11 cellular contexts compared by ENCODE assay signal in genomic region chr3:196111939-196112386, GRCh38. TPM values are rescaled to one million over a fixed set of nuclear protein-coding genes. Genes with fewer than 3 reads are reported as not detected.
DNase-seq lines count a peak whose midpoint lies in the region; ATAC-seq and TF ChIP-seq lines count a peak whose summit lies in the region.
"Had no signal": no experiment of that assay in that cellular context is flagged by ENCODE, and none has a peak within 500 bp of the region (broad histone marks: within the 10 kb centered on the region; RNA-seq: fewer than 3 reads in every experiment).

No MANE protein-coding gene starts in this region.

- H4K20me1 ChIP-seq in DOHH2 (ENCODE audit: control insufficient read depth, insufficient read depth, low read depth, low read length): no peaks in the 10 kb centered on the region

- H3K79me2 ChIP-seq in DOHH2 (ENCODE audit: control insufficient read depth, low read length): no peaks in the 10 kb centered on the region

- 0 out of 2 replicates have a peak, but pooled peaks cover 3% of the 10 kb centered on the region for H3F3A ChIP-seq in DOHH2 (ENCODE audit: control insufficient read depth, insufficient read depth)

- peak overlapping the region; percentile 71 for H3K27ac Mint-ChIP-seq in activated CD8-positive, alpha-beta T cell treated with anti-CD3 and anti-CD28 coated beads for 36 hours
- peak overlapping the region in 8 of 10 donors; percentile 4 to 85 (median 50) for H3K27ac Mint-ChIP-seq in naive thymus-derived CD8-positive, alpha-beta T cell

- POLR2A ChIA-PET in activated CD8-positive, alpha-beta T cell treated with anti-CD3 and anti-CD28 coated beads for 36 hours (lab: Charles Lee): interaction anchor here (0.7 to 1.2 kb wide), 5 partner anchors 20 to 201 kb away, joined by 3 to 4 read pairs (median 3); no protein-coding TSS in a partner anchor
- POLR2A ChIA-PET in naive thymus-derived CD8-positive, alpha-beta T cell (lab: Charles Lee): interaction anchor here (0.7 kb wide), 1 partner anchor 48 kb away, joined by 4 read pairs; no protein-coding TSS in a partner anchor

- peak; percentile 59 for ATAC-seq in HG02610 (IDR thresholded peaks at IDR 0.05; ENCODE audit: unreplicated experiment)
- peak; percentile 89 for ATAC-seq in activated CD8-positive, alpha-beta T cell treated with anti-CD3 and anti-CD28 coated beads for 36 hours
- peak; percentile 86 to 90 for ATAC-seq in naive thymus-derived CD8-positive, alpha-beta T cell
- ATAC-seq in body of pancreas: no peak

- H3K4me1 ChIP-seq in DOHH2 (ENCODE audit: control insufficient read depth, low read length) (peaks cover 36% of the 10 kb centered on the region), body of pancreas (no peaks in the 10 kb centered on the region)

- H3K4me1 Mint-ChIP-seq in activated CD8-positive, alpha-beta T cell treated with anti-CD3 and anti-CD28 coated beads for 36 hours (ENCODE audit: low read depth): peaks cover 15% of the 10 kb centered on the region
- peaks cover 0 to 16% (median 9%) of the 10 kb centered on the region in 4 donors for H3K4me1 Mint-ChIP-seq in naive thymus-derived CD8-positive, alpha-beta T cell

- H3K4me2 ChIP-seq in DOHH2 (ENCODE audit: low read length): peak overlapping the region; percentile 8; the same call in 1 of the 2 replicates

- no peaks in the 10 kb centered on the region for H3K36me3 ChIP-seq in DOHH2 (ENCODE audit: control insufficient read depth, low read length)
- H3K36me3 ChIP-seq in body of pancreas (replicated peaks in 1 of 2; ENCODE audit: insufficient read depth in 1 of 2, low read depth in 2 of 2): no peaks in the 10 kb centered on the region

- H3K4me3 Mint-ChIP-seq in activated CD8-positive, alpha-beta T cell treated with anti-CD3 and anti-CD28 coated beads for 36 hours: peak overlapping the region; percentile 21
- no peak overlapping the region for H3K4me3 Mint-ChIP-seq in naive thymus-derived CD8-positive, alpha-beta T cell

- no peak for TF ChIP-seq CTCF in DOHH2 (IDR thresholded peaks at IDR 0.05; ENCODE audit: low read depth, low read length, poor library complexity, severe bottlenecking)
- no peak for TF ChIP-seq CTCF in activated CD8-positive, alpha-beta T cell treated with anti-CD3 and anti-CD28 coated beads for 36 hours (IDR thresholded peaks at IDR 0.05)
- TF ChIP-seq CTCF in body of pancreas (IDR thresholded peaks at IDR 0.05): no peak

- no peak overlapping the region for H3K27ac ChIP-seq in DOHH2 (ENCODE audit: low read depth, low read length)
- H3K27ac ChIP-seq in body of pancreas: no peak overlapping the region

- no peaks in the 10 kb centered on the region for H3K27me3 Mint-ChIP-seq in activated CD8-positive, alpha-beta T cell treated with anti-CD3 and anti-CD28 coated beads for 36 hours
- no peaks in the 10 kb centered on the region for H3K27me3 Mint-ChIP-seq in naive thymus-derived CD8-positive, alpha-beta T cell

- H3K9me2 ChIP-seq in DOHH2 (replicated peaks; ENCODE audit: control insufficient read depth, low read length): no peaks in the 10 kb centered on the region

- intact Hi-C loops in activated CD8-positive, alpha-beta T cell treated with anti-CD3 and anti-CD28 coated beads for 36 hours (cut with micrococcal nuclease): no loop called here
- intact Hi-C loops in body of pancreas (cut with DNase I): no loop called here

- DNase-seq in activated CD8-positive, alpha-beta T cell treated with anti-CD3 and anti-CD28 coated beads for 36 hours: peak; percentile 56
- DNase-seq in naive thymus-derived CD8-positive, alpha-beta T cell: peak in 8 of 10 donors; percentile 15 to 39 (median 27)
- DNase-seq in NCI-H774 (lab: John Stamatoyannopoulos, UW): no peak
- DNase-seq in body of pancreas: no peak
- no peak for DNase-seq in SW480 (ENCODE audit: low spot score)
- DNase-seq in foreskin melanocyte: no peak
- DNase-seq: amniotic stem cell, GOT3, hypothalamus had no signal

- CTCF ChIA-PET in activated CD8-positive, alpha-beta T cell treated with anti-CD3 and anti-CD28 coated beads for 36 hours (lab: Charles Lee): interaction anchor here (1.1 to 2.8 kb wide), 3 partner anchors 9 to 39 kb away, joined by 3 to 13 read pairs (median 4); no protein-coding TSS in a partner anchor

- H3K9me3 Mint-ChIP-seq in activated CD8-positive, alpha-beta T cell treated with anti-CD3 and anti-CD28 coated beads for 36 hours: no peaks in the 10 kb centered on the region
- H3K9me3 Mint-ChIP-seq in naive thymus-derived CD8-positive, alpha-beta T cell: no peaks in the 10 kb centered on the region

- TF ChIP-seq POLR2A in body of pancreas (IDR thresholded peaks at IDR 0.05): no peak

- H3K4me3 ChIP-seq in DOHH2 (ENCODE audit: low read length) (no peak overlapping the region), body of pancreas (no peak overlapping the region)

- H3K9me3 ChIP-seq in DOHH2 (ENCODE audit: control insufficient read depth, insufficient read depth, low read length) (no peaks in the 10 kb centered on the region), body of pancreas (no peaks in the 10 kb centered on the region)

- WGBS in body of pancreas, 2 donors: 54 to 65% methylated on average over 7 of the region's 7 CpGs

- H3K27me3 ChIP-seq in DOHH2 (ENCODE audit: control insufficient read depth, low read length) (no peaks in the 10 kb centered on the region), body of pancreas (no peaks in the 10 kb centered on the region)

- H3K36me3 Mint-ChIP-seq in activated CD8-positive, alpha-beta T cell treated with anti-CD3 and anti-CD28 coated beads for 36 hours (ENCODE audit: low read depth): no peaks in the 10 kb centered on the region
- H3K36me3 Mint-ChIP-seq in naive thymus-derived CD8-positive, alpha-beta T cell: no peaks in the 10 kb centered on the region

RNA-seq across cellular contexts. Expression of gene TFRC, which starts 30.1 kb away (rescaled TPM):
- 100 to 1,000 TPM; 521 to 524 TPM for total RNA-seq in activated CD8-positive, alpha-beta T cell treated with anti-CD3 and anti-CD28 coated beads for 36 hours
- 10 to 100 TPM; 52.9 to 55.9 TPM for total RNA-seq in naive thymus-derived CD8-positive, alpha-beta T cell
- 10 to 100 TPM in 2 of 3 donors, 1 to 10 TPM in 1; 7.1 to 14.5 (median 10.0) TPM for polyA plus RNA-seq in naive thymus-derived CD8-positive, alpha-beta T cell
- 10 to 100 TPM; 23.6 to 51.7 TPM for total RNA-seq in body of pancreas

Comparison
In these comparisons a context has a peak if more than half of its experiments do, and no peak if none do; other contexts are left out.
1. DNase-seq: peak in activated CD8-positive, alpha-beta T cell treated with anti-CD3 and anti-CD28 coated beads for 36 hours (single experiment) and naive thymus-derived CD8-positive, alpha-beta T cell (8 of 10); none in NCI-H774 (single experiment), body of pancreas (0 of 4), SW480 (single experiment) and foreskin melanocyte (single experiment).
2. RNA of gene TFRC, which starts 30.1 kb away (total RNA-seq): 521 to 524 TPM in activated CD8-positive, alpha-beta T cell treated with anti-CD3 and anti-CD28 coated beads for 36 hours; 52.9 to 55.9 TPM in naive thymus-derived CD8-positive, alpha-beta T cell and 23.6 to 51.7 TPM in body of pancreas; every median in the first group is over 4 times any median in the second.